In genomic region chr15:68231102-68231818, GRCh38 we compare ENCODE assay signal across 12 cellular contexts. TPM values are rescaled to one million over a fixed set of nuclear protein-coding genes. Genes with fewer than 3 reads are reported as not detected.
DNase-seq lines count a peak whose midpoint lies in the region; ATAC-seq, FAIRE-seq and TF ChIP-seq lines count a peak whose summit lies in the region.
"Had no signal": no experiment of that assay in that cellular context is flagged by ENCODE, and none has a peak within 500 bp of the region (broad histone marks: within the 10 kb centered on the region; RNA-seq: fewer than 3 reads in every experiment).

No MANE protein-coding gene starts in this region.

- no peak overlapping the region for H3K27ac Mint-ChIP-seq in activated naive CD4-positive, alpha-beta T cell treated with anti-CD3 and anti-CD28 coated beads, Interleukin-2, amount 10 ng/mL, durations not matched to agents 7 days and 5 days
- H3K27ac Mint-ChIP-seq in T-cell (no peak overlapping the region), glutamatergic neuron (ENCODE audit: unreplicated experiment) (no peak overlapping the region)

- no peaks in the 10 kb centered on the region for H3K27me3 ChIP-seq in suprapubic skin
- H3K27me3 ChIP-seq: SJSA1, transverse colon had no signal

- H3K4me1 ChIP-seq in suprapubic skin: peaks cover 28% of the 10 kb centered on the region

- H3K4me3 ChIP-seq in suprapubic skin: no peak overlapping the region
- H3K4me3 ChIP-seq: SJSA1, transverse colon had no signal

- no peaks in the 10 kb centered on the region for H3K36me3 ChIP-seq in suprapubic skin
- H3K36me3 ChIP-seq: transverse colon had no signal

- H3K27ac ChIP-seq in suprapubic skin: no peak overlapping the region
- H3K27ac ChIP-seq: SJSA1 had no signal

- peaks cover 6% of the 10 kb centered on the region for H3K36me3 Mint-ChIP-seq in activated naive CD4-positive, alpha-beta T cell treated with anti-CD3 and anti-CD28 coated beads, Interleukin-2, amount 10 ng/mL, durations not matched to agents 7 days and 5 days
- H3K36me3 Mint-ChIP-seq in T-cell: no peaks in the 10 kb centered on the region
- no peaks in the 10 kb centered on the region for H3K36me3 Mint-ChIP-seq in glutamatergic neuron (ENCODE audit: unreplicated experiment)

- peaks cover 35% of the 10 kb centered on the region for H3K4me1 Mint-ChIP-seq in activated naive CD4-positive, alpha-beta T cell treated with anti-CD3 and anti-CD28 coated beads, Interleukin-2, amount 10 ng/mL, durations not matched to agents 7 days and 5 days
- H3K4me1 Mint-ChIP-seq in T-cell (peaks cover 20 to 32% (median 25%) of the 10 kb centered on the region in 3 donors), glutamatergic neuron (ENCODE audit: low read depth, unreplicated experiment) (peaks cover 14% of the 10 kb centered on the region)

- TF ChIP-seq CTCF in glutamatergic neuron (IDR thresholded peaks at IDR 0.05; ENCODE audit: partially characterized antibody, unreplicated experiment) (no peak), suprapubic skin (IDR thresholded peaks at IDR 0.05) (no peak)

- no peak for ATAC-seq in T-cell (replicated peaks in 1 of 4)
- no peak for ATAC-seq in HG03196 (IDR thresholded peaks at IDR 0.05; ENCODE audit: unreplicated experiment)

- H3K9me3 Mint-ChIP-seq in activated naive CD4-positive, alpha-beta T cell treated with anti-CD3 and anti-CD28 coated beads, Interleukin-2, amount 10 ng/mL, durations not matched to agents 7 days and 5 days: no peaks in the 10 kb centered on the region
- no peaks in the 10 kb centered on the region for H3K9me3 Mint-ChIP-seq in T-cell
- peaks cover 6% of the 10 kb centered on the region for H3K9me3 Mint-ChIP-seq in glutamatergic neuron (ENCODE audit: unreplicated experiment)

- no peak for TF ChIP-seq EP300 in suprapubic skin (IDR thresholded peaks at IDR 0.05)

- CTCF ChIA-PET in activated naive CD4-positive, alpha-beta T cell treated with anti-CD3 and anti-CD28 coated beads, Interleukin-2, amount 10 ng/mL, durations not matched to agents 7 days and 5 days (lab: Charles Lee): interaction anchor here (1.1 to 1.9 kb wide), 4 partner anchors 22 to 391 kb away, joined by 3 to 6 read pairs (median 4); no protein-coding TSS in a partner anchor
- CTCF ChIA-PET in T-cell (lab: Charles Lee): interaction anchor here in 1 of 2 donors (0.6 to 0.7 kb wide), 3 partner anchors 45 to 177 kb away, joined by 3 read pairs; partner anchors contain the start of gene PIAS1

- peak overlapping the region; percentile 35 for H3K4me3 Mint-ChIP-seq in activated naive CD4-positive, alpha-beta T cell treated with anti-CD3 and anti-CD28 coated beads, Interleukin-2, amount 10 ng/mL, durations not matched to agents 7 days and 5 days
- H3K4me3 Mint-ChIP-seq in T-cell (peak overlapping the region; percentile 31 to 90 (median 77)), glutamatergic neuron (ENCODE audit: unreplicated experiment) (peak overlapping the region; percentile 27)

- no peak for FAIRE-seq in RCC 7860 (lab: Jason Lieb, UNC)

- 84% methylated on average over 9 of the region's 9 CpGs for WGBS in suprapubic skin

- H3K27me3 Mint-ChIP-seq in activated naive CD4-positive, alpha-beta T cell treated with anti-CD3 and anti-CD28 coated beads, Interleukin-2, amount 10 ng/mL, durations not matched to agents 7 days and 5 days: peaks cover 29% of the 10 kb centered on the region
- H3K27me3 Mint-ChIP-seq in T-cell (peaks cover 4 to 7% of the 10 kb centered on the region in 2 donors), glutamatergic neuron (ENCODE audit: unreplicated experiment) (peaks cover 7% of the 10 kb centered on the region)

- TF ChIP-seq POLR2A in suprapubic skin (IDR thresholded peaks at IDR 0.05): no peak

- POLR2A ChIA-PET in T-cell (lab: Charles Lee): no interaction called here

- no peak for DNase-seq in activated naive CD4-positive, alpha-beta T cell treated with anti-CD3 and anti-CD28 coated beads, Interleukin-2, amount 10 ng/mL, durations not matched to agents 7 days and 5 days
- no peak for DNase-seq in activated naive CD4-positive, alpha-beta T cell (lab: John Stamatoyannopoulos, UW)
- no peak for DNase-seq in T-cell
- no peak for DNase-seq in glutamatergic neuron
- DNase-seq in suprapubic skin (ENCODE audit: low spot score in 2 of 2): peak; percentile 55 to 58
- DNase-seq in DMS79 (lab: John Stamatoyannopoulos, UW): no peak
- no peak for DNase-seq in RCC 7860 (ENCODE audit: low spot score)
- DNase-seq: HCEC 1CT, Kasumi-1 had no signal

- no peaks in the 10 kb centered on the region for H3K9me3 ChIP-seq in suprapubic skin
- H3K9me3 ChIP-seq: SJSA1, transverse colon had no signal

RNA-seq across cellular contexts. Expression of gene CLN6, which starts 1.7 kb away (rescaled TPM):
- total RNA-seq in T-cell (10 to 100 TPM; 15.4 to 24.0 (median 17.9) TPM), glutamatergic neuron (ENCODE audit: unreplicated experiment) (26.1 TPM), suprapubic skin (10 to 100 TPM; 20.3 to 38.1 (median 27.9) TPM)

RNA-seq across cellular contexts. Expression of gene CALML4, which starts 26.1 kb away (rescaled TPM):
- 1 to 10 TPM; 2.4 to 5.4 (median 3.3) TPM for total RNA-seq in T-cell
- 4.1 TPM for total RNA-seq in glutamatergic neuron (ENCODE audit: unreplicated experiment)
- 10 to 100 TPM in 1 of 4 donors, 1 to 10 TPM in 3; 2.4 to 13.6 (median 4.8) TPM for total RNA-seq in suprapubic skin

RNA-seq across cellular contexts. Expression of gene FEM1B, which starts 46.3 kb away (rescaled TPM):
- 10 to 100 TPM; 36.9 to 75.8 (median 55.3) TPM for total RNA-seq in T-cell
- 69.6 TPM for total RNA-seq in glutamatergic neuron (ENCODE audit: unreplicated experiment)
- 10 to 100 TPM; 56.3 to 89.6 (median 63.8) TPM for total RNA-seq in suprapubic skin

Comparison
In these comparisons a context has a peak if more than half of its experiments do, and no peak if none do; other contexts are left out.
1. DNase-seq: peak in suprapubic skin (2 of 2); none in activated naive CD4-positive, alpha-beta T cell treated with anti-CD3 and anti-CD28 coated beads, Interleukin-2, amount 10 ng/mL, durations not matched to agents 7 days and 5 days (single experiment), activated naive CD4-positive, alpha-beta T cell (0 of 4), T-cell (0 of 34), glutamatergic neuron (single experiment), DMS79 (single experiment) and RCC 7860 (single experiment).
2. H3K4me3 Mint-ChIP-seq: peak in every context shown above with its lines; median percentile 77 in T-cell; 35 in activated naive CD4-positive, alpha-beta T cell treated with anti-CD3 and anti-CD28 coated beads, Interleukin-2, amount 10 ng/mL, durations not matched to agents 7 days and 5 days; 27 in glutamatergic neuron.